Comparison of ENCODE assay signal across 9 cellular contexts in genomic region chr18:9575558-9575957, GRCh38. TPM values are rescaled to one million over a fixed set of nuclear protein-coding genes. Genes with fewer than 3 reads are reported as not detected.
DNase-seq lines count a peak whose midpoint lies in the region; ATAC-seq and TF ChIP-seq lines count a peak whose summit lies in the region.
"Had no signal": no experiment of that assay in that cellular context is flagged by ENCODE, and none has a peak within 500 bp of the region (broad histone marks: within the 10 kb centered on the region; RNA-seq: fewer than 3 reads in every experiment).

No MANE protein-coding gene starts in this region.

- in situ Hi-C loops in SK-MEL-5 (cut with HindIII; ENCODE audit: low pct_unique_long_range_greater_than_20kb, low sequenced_read_pairs), result no loop called here

- 7% methylated on average over 5 of the region's 5 CpGs for WGBS in esophagus muscularis mucosa

- H3K9me3 ChIP-seq in esophagus muscularis mucosa (no peaks in the 10 kb centered on the region), muscle layer of colon (ENCODE audit: low read length) (no peaks in the 10 kb centered on the region)

- H3K36me3 ChIP-seq in esophagus muscularis mucosa (peaks cover 7 to 50% (median 32%) of the 10 kb centered on the region in 4 donors), muscle layer of colon (ENCODE audit: insufficient read depth, low read length) (peaks cover 14% of the 10 kb centered on the region)

- no peak overlapping the region for H3K4me3 ChIP-seq in esophagus muscularis mucosa
- H3K4me3 ChIP-seq in muscle layer of colon (ENCODE audit: low read depth in 1 of 2, low read length in 2 of 2), result no peak overlapping the region

- peak; percentile 28 for DNase-seq in activated CD4-positive, alpha-beta T cell treated with anti-CD3 and anti-CD28 coated beads for 48 hours
- no peak for DNase-seq in activated CD4-positive, alpha-beta T cell treated with anti-CD3 and anti-CD28 coated beads, Interleukin-2, amount 50 U/mL, for 1 hour
- DNase-seq in HuH-7 (ENCODE audit: low spot score) (peak; percentile 68), SK-MEL-5 (ENCODE audit: low read depth, low spot score) (peak; percentile 92), esophagus muscularis mucosa (ENCODE audit: extremely low spot score) (no peak)
- DNase-seq: DND-41 had no signal

- no peak for TF ChIP-seq POLR2A in esophagus muscularis mucosa (IDR thresholded peaks at IDR 0.05; ENCODE audit: low read depth)

- H3K4me1 ChIP-seq in esophagus muscularis mucosa (peaks cover 6 to 16% (median 8%) of the 10 kb centered on the region in 4 donors), muscle layer of colon (ENCODE audit: insufficient read depth, low read length) (peaks cover 9% of the 10 kb centered on the region)

- H3K27ac ChIP-seq in esophagus muscularis mucosa (replicated peaks in 1 of 4) (peak overlapping the region; percentile 4 to 37 (median 10)), muscle layer of colon (ENCODE audit: low read depth, low read length) (peak overlapping the region; percentile 55)

- no peak overlapping the region for H3K9ac ChIP-seq in muscle layer of colon (ENCODE audit: low read length)

- intact Hi-C loops in esophagus muscularis mucosa (cut with DNase I), result loop anchor here (5.0 to 10.0 kb wide), 2 partner anchors 99 to 197 kb away; no protein-coding TSS in a partner anchor

- H3K27me3 ChIP-seq in esophagus muscularis mucosa (no peaks in the 10 kb centered on the region), muscle layer of colon (ENCODE audit: control insufficient read depth in 1 of 2, insufficient read depth in 2 of 2, low read length in 2 of 2) (no peaks in the 10 kb centered on the region)

- peak; percentile 89 to 94 (median 91) for TF ChIP-seq CTCF in esophagus muscularis mucosa (IDR thresholded peaks at IDR 0.05)

- ATAC-seq in GM21528 (IDR thresholded peaks at IDR 0.05; ENCODE audit: low FRiP score, unreplicated experiment) (no peak), GM18861 (IDR thresholded peaks at IDR 0.05; ENCODE audit: unreplicated experiment) (no peak)

- TF ChIP-seq EP300 in esophagus muscularis mucosa (IDR thresholded peaks at IDR 0.05), result no peak

RNA-seq across cellular contexts. Expression of gene PPP4R1, which starts 38.8 kb away (rescaled TPM):
- total RNA-seq in SK-MEL-5 (2014; rRNA removed; shearing (Covaris generic)), result 30.2 and 33.3 TPM in 2 replicates
- 24.4 and 29.1 TPM in 2 replicates for polyA plus RNA-seq in SK-MEL-5 (2015; cell fraction: cytosol; rRNA removed)
- 97.9 and 109 TPM in 2 replicates for polyA plus RNA-seq in SK-MEL-5 (2015; cell fraction: nucleus; rRNA removed)
- total RNA-seq in esophagus muscularis mucosa, result 100 to 1,000 TPM in 1 of 4 donors, 10 to 100 TPM in 3; 74.6 to 129 (median 97.1) TPM

Comparison
In these comparisons a context has a peak if more than half of its experiments do, and no peak if none do; other contexts are left out.
1. DNase-seq: peak in activated CD4-positive, alpha-beta T cell treated with anti-CD3 and anti-CD28 coated beads for 48 hours (single experiment), HuH-7 (single experiment) and SK-MEL-5 (single experiment); none in activated CD4-positive, alpha-beta T cell treated with anti-CD3 and anti-CD28 coated beads, Interleukin-2, amount 50 U/mL, for 1 hour (single experiment) and esophagus muscularis mucosa (single experiment).